ENCODE assay signal across 13 cellular contexts in genomic region chr11:12085371-12086251, GRCh38. TPM values are rescaled to one million over a fixed set of nuclear protein-coding genes. Genes with fewer than 3 reads are reported as not detected.
A peak's percentile ranks its signal among the peaks of the same experiment; 100 is the strongest.
DNase-seq lines count a peak whose midpoint lies in the region; ATAC-seq and TF ChIP-seq lines count a peak whose summit lies in the region.
"Had no signal": no experiment of that assay in that cellular context is flagged by ENCODE, and none has a peak within 500 bp of the region (broad histone marks: within the 10 kb centered on the region; RNA-seq: fewer than 3 reads in every experiment).

No MANE protein-coding gene starts in this region.

- peaks cover 59% of the 10 kb centered on the region for H3K4me1 Mint-ChIP-seq in CD4-positive, alpha-beta T cell (ENCODE audit: low read depth)

- no TSS peak for BruUV-seq in Panc1 (replicated peaks; lab: Mats Ljungman, UMichigan)

- H3K4me3 ChIP-seq in Panc1 (ENCODE audit: low read depth in 2 of 2, low read length in 2 of 2) = peak overlapping the region in 1 of 2 experiments; percentile 24; a peak in 2 of 4 replicates
- peak overlapping the region in 1 of 4 experiments; percentile 5 for H3K4me3 ChIP-seq in fibroblast of lung (replicated peaks in 1 of 4; ENCODE audit: control extremely low read depth in 1 of 4, insufficient read depth in 1 of 4, low read depth in 3 of 4, low read length in 4 of 4)
- peak overlapping the region; percentile 10 for H3K4me3 ChIP-seq in rectal smooth muscle tissue (ENCODE audit: low read length)
- H3K4me3 ChIP-seq: SK-N-MC had no signal

- no peaks in the 10 kb centered on the region for H3K36me3 Mint-ChIP-seq in CD4-positive, alpha-beta T cell (ENCODE audit: low read depth)

- no peaks in the 10 kb centered on the region for H3K9me3 ChIP-seq in CD4-positive, alpha-beta T cell (ENCODE audit: control insufficient read depth, low read length)
- H3K9me3 ChIP-seq in Panc1 (ENCODE audit: control insufficient read depth, insufficient read depth, low read depth, low read length) = no peaks in the 10 kb centered on the region; the same call in 1 of the 2 replicates
- no peaks in the 10 kb centered on the region for H3K9me3 ChIP-seq in fibroblast of lung (ENCODE audit: control insufficient read depth, insufficient read depth, low read depth, low read length)

- ATAC-seq in CD4-positive, alpha-beta T cell (ENCODE audit: poor library complexity) = no peak
- ATAC-seq in Panc1 = peak; percentile 76
- ATAC-seq: stimulated activated naive CD8-positive, alpha-beta T cell treated with anti-CD3 and anti-CD28 coated beads, Interleukin-15, amount 100 ng/mL, for 72 hours had no signal

- intact Hi-C loops in CD4-positive, alpha-beta T cell (cut with DNase I, micrococcal nuclease) = loop anchor here in 1 of 2 experiments (2.0 kb wide), 1 partner anchor 25 kb away; the partner anchor contains the start of gene MICAL2
- intact Hi-C loops in Panc1 (cut with micrococcal nuclease; ENCODE audit: unreplicated experiment) = no loop called here

- POLR2A ChIA-PET in CD4-positive, alpha-beta T cell (lab: Charles Lee) = interaction anchor here (1.3 to 2.5 kb wide), 3 partner anchors 9 to 139 kb away, joined by 4 to 13 read pairs (median 5); no protein-coding TSS in a partner anchor
- POLR2A ChIA-PET in Panc1 (lab: Charles Lee) = interaction anchor here (0.6 to 0.7 kb wide), 2 partner anchors 8 to 757 kb away, joined by 3 read pairs; no protein-coding TSS in a partner anchor

- H3K27me3 Mint-ChIP-seq in CD4-positive, alpha-beta T cell = no peaks in the 10 kb centered on the region
- H3K27me3 Mint-ChIP-seq: stimulated activated naive CD8-positive, alpha-beta T cell treated with anti-CD3 and anti-CD28 coated beads, Interleukin-15, amount 100 ng/mL, for 72 hours had no signal

- no peak overlapping the region for H3K27ac ChIP-seq in CD4-positive, alpha-beta T cell (ENCODE audit: low read depth, low read length)
- H3K27ac ChIP-seq in Panc1 (ENCODE audit: low read length) (peak overlapping the region; percentile 94), fibroblast of lung (ENCODE audit: insufficient read depth, low read length) (peak overlapping the region; percentile 100), rectal smooth muscle tissue (ENCODE audit: low read depth, low read length) (peak overlapping the region; percentile 88)
- H3K27ac ChIP-seq: SK-N-MC had no signal

- H4K20me1 ChIP-seq in fibroblast of lung (ENCODE audit: control insufficient read depth, extremely low read depth, insufficient read depth, low read length) = no peaks in the 10 kb centered on the region

- in situ Hi-C loops in Panc1 (cut with HindIII; ENCODE audit: low pct_unique_long_range_greater_than_20kb, low sequenced_read_pairs) = no loop called here

- H3K4me1 ChIP-seq in Panc1 (ENCODE audit: control insufficient read depth, insufficient read depth, low read length) = peaks cover 40% of the 10 kb centered on the region
- peaks cover 44% of the 10 kb centered on the region for H3K4me1 ChIP-seq in fibroblast of lung (ENCODE audit: control insufficient read depth, extremely low read depth, insufficient read depth, low read length)
- peaks cover 17% of the 10 kb centered on the region for H3K4me1 ChIP-seq in rectal smooth muscle tissue (ENCODE audit: control insufficient read depth, insufficient read depth, low read length)

- CTCF ChIA-PET in CD4-positive, alpha-beta T cell (lab: Charles Lee) = no interaction called here
- CTCF ChIA-PET in Panc1 (lab: Charles Lee) = interaction anchor here (0.9 kb wide), 1 partner anchor 196 kb away, joined by 3 read pairs; no protein-coding TSS in a partner anchor

- no peak for DNase-seq in CD4-positive, alpha-beta T cell
- DNase-seq in Panc1 (ENCODE audit: low read depth, low spot score) (no peak), fibroblast of lung (ENCODE audit: low read depth in 2 of 2) (peak in 1 of 2 donors; percentile 64), kidney glomerular epithelial cell (lab: John Stamatoyannopoulos, UW) (no peak), NCI-H345 (lab: John Stamatoyannopoulos, UW) (no peak), SHP77 treated with DMSO at 0.1 percent for 48 hours (lab: John Stamatoyannopoulos, UW) (no peak), NCI-H2171 treated with DMSO at 0.1 percent for 48 hours (lab: John Stamatoyannopoulos, UW) (no peak)
- DNase-seq: activated effector memory CD4-positive, alpha-beta T cell treated with anti-CD3 and anti-CD28 coated beads, Interleukin-2, amount 50 U/mL, for 16 hours; NCI-H1436; retina; stimulated activated naive CD8-positive, alpha-beta T cell treated with anti-CD3 and anti-CD28 coated beads, Interleukin-15, amount 100 ng/mL, for 72 hours had no signal

- H3K9me3 Mint-ChIP-seq in CD4-positive, alpha-beta T cell = no peaks in the 10 kb centered on the region

- no peaks in the 10 kb centered on the region for H3K79me2 ChIP-seq in fibroblast of lung (ENCODE audit: control insufficient read depth, insufficient read depth, low read length)

- H3K4me3 Mint-ChIP-seq in CD4-positive, alpha-beta T cell = no peak overlapping the region
- H3K4me3 Mint-ChIP-seq: stimulated activated naive CD8-positive, alpha-beta T cell treated with anti-CD3 and anti-CD28 coated beads, Interleukin-15, amount 100 ng/mL, for 72 hours had no signal

- H3K36me3 ChIP-seq in Panc1 (ENCODE audit: control insufficient read depth, insufficient read depth, low read length) = no peaks in the 10 kb centered on the region
- no peaks in the 10 kb centered on the region for H3K36me3 ChIP-seq in fibroblast of lung (ENCODE audit: control insufficient read depth, insufficient read depth, low read length)
- H3K36me3 ChIP-seq in rectal smooth muscle tissue (ENCODE audit: control insufficient read depth, insufficient read depth, low read length) = no peaks in the 10 kb centered on the region

- no peak for TF ChIP-seq CTCF in CD4-positive, alpha-beta T cell (IDR thresholded peaks at IDR 0.05)
- no peak for TF ChIP-seq CTCF in Panc1 (IDR thresholded peaks at IDR 0.05)
- TF ChIP-seq CTCF in fibroblast of lung (conservative IDR thresholded peaks at IDR 0.05 in 1 of 2, IDR thresholded peaks at IDR 0.05 in 1 of 2; ENCODE audit: low read depth in 1 of 2, low read length in 2 of 2) = no peak

- H3K4me2 ChIP-seq in fibroblast of lung (ENCODE audit: extremely low read depth, insufficient read depth, low read length) = peak overlapping the region; percentile 93

- H3K27ac Mint-ChIP-seq in CD4-positive, alpha-beta T cell = peak overlapping the region; percentile 79

- no peaks in the 10 kb centered on the region for H3K27me3 ChIP-seq in CD4-positive, alpha-beta T cell (ENCODE audit: control insufficient read depth, insufficient read depth, low read length)
- H3K27me3 ChIP-seq in Panc1 (ENCODE audit: control insufficient read depth, insufficient read depth, low read length) = no peaks in the 10 kb centered on the region
- no peaks in the 10 kb centered on the region for H3K27me3 ChIP-seq in fibroblast of lung (ENCODE audit: control insufficient read depth, insufficient read depth, low read length)
- H3K27me3 ChIP-seq in rectal smooth muscle tissue (ENCODE audit: control insufficient read depth, insufficient read depth, low read length) = no peaks in the 10 kb centered on the region

- H2AFZ ChIP-seq in fibroblast of lung (ENCODE audit: low read length) = no peak overlapping the region

- H3K9ac ChIP-seq in fibroblast of lung (ENCODE audit: insufficient read depth, low read length) (peak overlapping the region; percentile 82), rectal smooth muscle tissue (ENCODE audit: low read length) (peak overlapping the region; percentile 27)

RNA-seq across cellular contexts. Expression of gene MICAL2, which starts 24.8 kb away (rescaled TPM):
- 10 to 100 TPM; 12.8 to 14.1 TPM for total RNA-seq in CD4-positive, alpha-beta T cell
- total RNA-seq in Panc1 (2021; ENCODE audit: unreplicated experiment) (199 TPM), fibroblast of lung (88.6 and 275 TPM in 2 replicates)
- polyA plus RNA-seq in Panc1 (2012; ENCODE audit: insufficient read length) = 183 TPM
- polyA plus RNA-seq in fibroblast of lung = 78.5 and 120 TPM in 2 replicates
- polyA plus RNA-seq in fibroblast of lung (2012) = 125 and 167 TPM in 2 replicates
- polyA minus RNA-seq in fibroblast of lung (ENCODE audit: low replicate concordance) = 234 and 390 TPM in 2 replicates
